ENCODE assay signal across 1 cellular context in the genomic region with DNA sequence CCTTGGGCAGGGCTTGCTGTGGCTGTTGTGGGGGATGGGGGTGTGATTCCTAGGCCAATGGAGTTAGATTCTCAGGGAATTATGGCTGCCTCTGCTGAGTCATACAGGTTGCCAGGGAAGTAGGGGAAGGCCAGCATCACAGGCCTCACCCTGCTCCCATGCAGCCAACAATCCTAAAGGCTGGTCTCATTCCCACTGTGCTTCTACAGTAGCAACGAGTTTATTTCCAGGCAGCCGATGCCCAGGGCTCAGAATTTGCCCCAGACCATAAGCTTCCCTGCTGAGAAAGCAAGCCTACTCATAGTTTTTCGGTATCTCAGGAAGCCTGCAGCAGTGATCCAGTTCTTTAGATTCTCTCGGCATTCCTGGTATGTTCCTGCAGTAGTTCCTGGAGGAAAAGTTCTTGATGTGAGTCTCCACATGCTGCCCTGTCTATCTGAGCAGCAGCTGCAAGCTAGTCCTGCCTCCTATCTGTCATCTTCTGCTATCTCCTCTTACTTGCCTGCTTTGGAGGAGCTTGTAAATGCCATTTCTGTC.
TF ChIP-seq lines count a peak whose summit lies in the region.

No MANE protein-coding gene starts in this region.

TF ChIP-seq in K562, 482 proteins besides CTCF, POLR2A, EP300 and RAD21 (continued from another document):
- TF ChIP-seq, protein P1, sequence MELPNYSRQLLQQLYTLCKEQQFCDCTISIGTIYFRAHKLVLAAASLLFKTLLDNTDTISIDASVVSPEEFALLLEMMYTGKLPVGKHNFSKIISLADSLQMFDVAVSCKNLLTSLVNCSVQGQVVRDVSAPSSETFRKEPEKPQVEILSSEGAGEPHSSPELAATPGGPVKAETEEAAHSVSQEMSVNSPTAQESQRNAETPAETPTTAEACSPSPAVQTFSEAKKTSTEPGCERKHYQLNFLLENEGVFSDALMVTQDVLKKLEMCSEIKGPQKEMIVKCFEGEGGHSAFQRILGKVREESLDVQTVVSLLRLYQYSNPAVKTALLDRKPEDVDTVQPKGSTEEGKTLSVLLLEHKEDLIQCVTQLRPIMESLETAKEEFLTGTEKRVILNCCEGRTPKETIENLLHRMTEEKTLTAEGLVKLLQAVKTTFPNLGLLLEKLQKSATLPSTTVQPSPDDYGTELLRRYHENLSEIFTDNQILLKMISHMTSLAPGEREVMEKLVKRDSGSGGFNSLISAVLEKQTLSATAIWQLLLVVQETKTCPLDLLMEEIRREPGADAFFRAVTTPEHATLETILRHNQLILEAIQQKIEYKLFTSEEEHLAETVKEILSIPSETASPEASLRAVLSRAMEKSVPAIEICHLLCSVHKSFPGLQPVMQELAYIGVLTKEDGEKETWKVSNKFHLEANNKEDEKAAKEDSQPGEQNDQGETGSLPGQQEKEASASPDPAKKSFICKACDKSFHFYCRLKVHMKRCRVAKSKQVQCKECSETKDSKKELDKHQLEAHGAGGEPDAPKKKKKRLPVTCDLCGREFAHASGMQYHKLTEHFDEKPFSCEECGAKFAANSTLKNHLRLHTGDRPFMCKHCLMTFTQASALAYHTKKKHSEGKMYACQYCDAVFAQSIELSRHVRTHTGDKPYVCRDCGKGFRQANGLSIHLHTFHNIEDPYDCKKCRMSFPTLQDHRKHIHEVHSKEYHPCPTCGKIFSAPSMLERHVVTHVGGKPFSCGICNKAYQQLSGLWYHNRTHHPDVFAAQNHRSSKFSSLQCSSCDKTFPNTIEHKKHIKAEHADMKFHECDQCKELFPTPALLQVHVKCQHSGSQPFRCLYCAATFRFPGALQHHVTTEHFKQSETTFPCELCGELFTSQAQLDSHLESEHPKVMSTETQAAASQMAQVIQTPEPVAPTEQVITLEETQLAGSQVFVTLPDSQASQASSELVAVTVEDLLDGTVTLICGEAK (IDR thresholded peaks at IDR 0.05) = no peak
- TF ChIP-seq, protein P1 (CRISPR knock-in tag; IDR thresholded peaks at IDR 0.05) = no peak
- TF ChIP-seq HIVEP1 (CRISPR knock-in tag; IDR thresholded peaks at IDR 0.05) (no peak), TAF15 (IDR thresholded peaks at IDR 0.05; ENCODE audit: low read depth, low read length) (no peak), NCOA2 (IDR thresholded peaks at IDR 0.05; ENCODE audit: partially characterized antibody in 2 of 2) (no peak), ARID1B (IDR thresholded peaks at IDR 0.05) (peak; percentile 35; the same call in 1 of the 2 replicates), MAFG (tag; conservative IDR thresholded peaks at IDR 0.05) (peak; percentile 35; the same call in 1 of the 2 replicates), ZNF583 (CRISPR knock-in tag; IDR thresholded peaks at IDR 0.05) (no peak), TAL1 (IDR thresholded peaks at IDR 0.05) (peak; percentile 32; the same call in 1 of the 2 replicates), POU5F1 (IDR thresholded peaks at IDR 0.05; ENCODE audit: borderline replicate concordance, low read depth, low read length, partially characterized antibody) (no peak), TFAM (CRISPR knock-in tag; conservative IDR thresholded peaks at IDR 0.05) (no peak), BRD4 (IDR thresholded peaks at IDR 0.05) (no peak), ZZZ3 (IDR thresholded peaks at IDR 0.05) (no peak), TARDBP (IDR thresholded peaks at IDR 0.05) (no peak), BCL6 (CRISPR knock-in tag; IDR thresholded peaks at IDR 0.05) (no peak), NR2C1 (IDR thresholded peaks at IDR 0.05) (no peak), NR2C1 (tag; IDR thresholded peaks at IDR 0.05) (no peak), ZNF232 (CRISPR knock-in tag; IDR thresholded peaks at IDR 0.05) (no peak), MTA2 (IDR thresholded peaks at IDR 0.05; ENCODE audit: low read depth) (no peak), JUND (IDR thresholded peaks at IDR 0.05; ENCODE audit: borderline replicate concordance, low read depth, low read length) (no peak), JUND (tag; IDR thresholded peaks at IDR 0.05; ENCODE audit: borderline replicate concordance, low read depth, low read length) (no peak; the same call in 2 of the 3 replicates), ZNF41 (CRISPR knock-in tag; conservative IDR thresholded peaks at IDR 0.05) (no peak), ZNF79 (CRISPR knock-in tag; IDR thresholded peaks at IDR 0.05; ENCODE audit: low read depth) (no peak), CBFA2T2 (conservative IDR thresholded peaks at IDR 0.05) (peak; percentile 38; the same call in 1 of the 2 replicates), ZNF224 (CRISPR knock-in tag; IDR thresholded peaks at IDR 0.05) (no peak), ASH1L (IDR thresholded peaks at IDR 0.05; ENCODE audit: borderline replicate concordance, low read depth, partially characterized antibody) (no peak), BACH1 (tag; IDR thresholded peaks at IDR 0.05) (no peak), CBFA2T3 (IDR thresholded peaks at IDR 0.05) (peak; percentile 52; the same call in 1 of the 2 replicates), GTF2E2 (tag; IDR thresholded peaks at IDR 0.05) (no peak), ZNF174 (CRISPR knock-in tag; IDR thresholded peaks at IDR 0.05) (no peak), ZNF316 (IDR thresholded peaks at IDR 0.05) (0 out of 2 replicates have a peak, but pooled peaks have one; percentile 17), SMAD4 (CRISPR knock-in tag; conservative IDR thresholded peaks at IDR 0.05) (no peak)
- TF ChIP-seq, protein P2, sequence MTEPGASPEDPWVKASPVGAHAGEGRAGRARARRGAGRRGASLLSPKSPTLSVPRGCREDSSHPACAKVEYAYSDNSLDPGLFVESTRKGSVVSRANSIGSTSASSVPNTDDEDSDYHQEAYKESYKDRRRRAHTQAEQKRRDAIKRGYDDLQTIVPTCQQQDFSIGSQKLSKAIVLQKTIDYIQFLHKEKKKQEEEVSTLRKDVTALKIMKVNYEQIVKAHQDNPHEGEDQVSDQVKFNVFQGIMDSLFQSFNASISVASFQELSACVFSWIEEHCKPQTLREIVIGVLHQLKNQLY (CRISPR knock-in tag; conservative IDR thresholded peaks at IDR 0.05) = no peak
- TF ChIP-seq, protein P3, sequence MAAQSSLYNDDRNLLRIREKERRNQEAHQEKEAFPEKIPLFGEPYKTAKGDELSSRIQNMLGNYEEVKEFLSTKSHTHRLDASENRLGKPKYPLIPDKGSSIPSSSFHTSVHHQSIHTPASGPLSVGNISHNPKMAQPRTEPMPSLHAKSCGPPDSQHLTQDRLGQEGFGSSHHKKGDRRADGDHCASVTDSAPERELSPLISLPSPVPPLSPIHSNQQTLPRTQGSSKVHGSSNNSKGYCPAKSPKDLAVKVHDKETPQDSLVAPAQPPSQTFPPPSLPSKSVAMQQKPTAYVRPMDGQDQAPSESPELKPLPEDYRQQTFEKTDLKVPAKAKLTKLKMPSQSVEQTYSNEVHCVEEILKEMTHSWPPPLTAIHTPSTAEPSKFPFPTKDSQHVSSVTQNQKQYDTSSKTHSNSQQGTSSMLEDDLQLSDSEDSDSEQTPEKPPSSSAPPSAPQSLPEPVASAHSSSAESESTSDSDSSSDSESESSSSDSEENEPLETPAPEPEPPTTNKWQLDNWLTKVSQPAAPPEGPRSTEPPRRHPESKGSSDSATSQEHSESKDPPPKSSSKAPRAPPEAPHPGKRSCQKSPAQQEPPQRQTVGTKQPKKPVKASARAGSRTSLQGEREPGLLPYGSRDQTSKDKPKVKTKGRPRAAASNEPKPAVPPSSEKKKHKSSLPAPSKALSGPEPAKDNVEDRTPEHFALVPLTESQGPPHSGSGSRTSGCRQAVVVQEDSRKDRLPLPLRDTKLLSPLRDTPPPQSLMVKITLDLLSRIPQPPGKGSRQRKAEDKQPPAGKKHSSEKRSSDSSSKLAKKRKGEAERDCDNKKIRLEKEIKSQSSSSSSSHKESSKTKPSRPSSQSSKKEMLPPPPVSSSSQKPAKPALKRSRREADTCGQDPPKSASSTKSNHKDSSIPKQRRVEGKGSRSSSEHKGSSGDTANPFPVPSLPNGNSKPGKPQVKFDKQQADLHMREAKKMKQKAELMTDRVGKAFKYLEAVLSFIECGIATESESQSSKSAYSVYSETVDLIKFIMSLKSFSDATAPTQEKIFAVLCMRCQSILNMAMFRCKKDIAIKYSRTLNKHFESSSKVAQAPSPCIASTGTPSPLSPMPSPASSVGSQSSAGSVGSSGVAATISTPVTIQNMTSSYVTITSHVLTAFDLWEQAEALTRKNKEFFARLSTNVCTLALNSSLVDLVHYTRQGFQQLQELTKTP (IDR thresholded peaks at IDR 0.05; ENCODE audit: low read depth in 1 of 2, partially characterized antibody in 2 of 2) = no peak
- TF ChIP-seq, protein P4, sequence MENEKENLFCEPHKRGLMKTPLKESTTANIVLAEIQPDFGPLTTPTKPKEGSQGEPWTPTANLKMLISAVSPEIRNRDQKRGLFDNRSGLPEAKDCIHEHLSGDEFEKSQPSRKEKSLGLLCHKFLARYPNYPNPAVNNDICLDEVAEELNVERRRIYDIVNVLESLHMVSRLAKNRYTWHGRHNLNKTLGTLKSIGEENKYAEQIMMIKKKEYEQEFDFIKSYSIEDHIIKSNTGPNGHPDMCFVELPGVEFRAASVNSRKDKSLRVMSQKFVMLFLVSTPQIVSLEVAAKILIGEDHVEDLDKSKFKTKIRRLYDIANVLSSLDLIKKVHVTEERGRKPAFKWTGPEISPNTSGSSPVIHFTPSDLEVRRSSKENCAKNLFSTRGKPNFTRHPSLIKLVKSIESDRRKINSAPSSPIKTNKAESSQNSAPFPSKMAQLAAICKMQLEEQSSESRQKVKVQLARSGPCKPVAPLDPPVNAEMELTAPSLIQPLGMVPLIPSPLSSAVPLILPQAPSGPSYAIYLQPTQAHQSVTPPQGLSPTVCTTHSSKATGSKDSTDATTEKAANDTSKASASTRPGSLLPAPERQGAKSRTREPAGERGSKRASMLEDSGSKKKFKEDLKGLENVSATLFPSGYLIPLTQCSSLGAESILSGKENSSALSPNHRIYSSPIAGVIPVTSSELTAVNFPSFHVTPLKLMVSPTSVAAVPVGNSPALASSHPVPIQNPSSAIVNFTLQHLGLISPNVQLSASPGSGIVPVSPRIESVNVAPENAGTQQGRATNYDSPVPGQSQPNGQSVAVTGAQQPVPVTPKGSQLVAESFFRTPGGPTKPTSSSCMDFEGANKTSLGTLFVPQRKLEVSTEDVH (IDR thresholded peaks at IDR 0.05; ENCODE audit: low read depth, partially characterized antibody) = no peak
